Comparison of ENCODE assay signal across 8 cellular contexts in genomic region chr18:35756506-35757117, GRCh38.
A peak's percentile ranks its signal among the peaks of the same experiment; 100 is the strongest.
DNase-seq lines count a peak whose midpoint lies in the region; ATAC-seq and TF ChIP-seq lines count a peak whose summit lies in the region.

No MANE protein-coding gene starts in this region.

- H3K27ac Mint-ChIP-seq in activated CD4-positive, alpha-beta T cell treated with anti-CD3 and anti-CD28 coated beads, Interleukin-2, amount 10 ng/mL, durations not matched to agents 7 days and 5 days: no peak overlapping the region
- no peak overlapping the region for H3K27ac Mint-ChIP-seq in effector memory CD8-positive, alpha-beta T cell
- no peak overlapping the region for H3K27ac Mint-ChIP-seq in stimulated activated memory B cell treated with anti-CD40 and anti-IgM and Interleukin-4, amounts not matched to agents 10 μg/mL and 1 μg/mL and 100 μg/mL, for 72 hours

- H2AFZ ChIP-seq in mesenchymal stem cell (ENCODE audit: low read depth, low read length): no peak overlapping the region

- no peaks in the 10 kb centered on the region for H3K9me3 Mint-ChIP-seq in activated CD4-positive, alpha-beta T cell treated with anti-CD3 and anti-CD28 coated beads, Interleukin-2, amount 10 ng/mL, durations not matched to agents 7 days and 5 days
- no peaks in the 10 kb centered on the region for H3K9me3 Mint-ChIP-seq in effector memory CD8-positive, alpha-beta T cell
- peaks cover 3% of the 10 kb centered on the region for H3K9me3 Mint-ChIP-seq in stimulated activated memory B cell treated with anti-CD40 and anti-IgM and Interleukin-4, amounts not matched to agents 10 μg/mL and 1 μg/mL and 100 μg/mL, for 72 hours

- no peaks in the 10 kb centered on the region for H3K4me1 Mint-ChIP-seq in activated CD4-positive, alpha-beta T cell treated with anti-CD3 and anti-CD28 coated beads, Interleukin-2, amount 10 ng/mL, durations not matched to agents 7 days and 5 days
- H3K4me1 Mint-ChIP-seq in effector memory CD8-positive, alpha-beta T cell (ENCODE audit: low read depth in 2 of 2): no peaks in the 10 kb centered on the region
- H3K4me1 Mint-ChIP-seq in stimulated activated memory B cell treated with anti-CD40 and anti-IgM and Interleukin-4, amounts not matched to agents 10 μg/mL and 1 μg/mL and 100 μg/mL, for 72 hours: peaks cover 4% of the 10 kb centered on the region

- H2AK5ac ChIP-seq in mesenchymal stem cell (ENCODE audit: low read length, severe bottlenecking): no peak overlapping the region

- TF ChIP-seq CTCF in GM12865 (IDR thresholded peaks at IDR 0.05; ENCODE audit: insufficient read depth, low read depth, low read length, missing control alignments): peak; percentile 57

- ATAC-seq in HG03175 (IDR thresholded peaks at IDR 0.05; ENCODE audit: unreplicated experiment) (peak; percentile 76), GM21423 (IDR thresholded peaks at IDR 0.05; ENCODE audit: unreplicated experiment) (no peak)
- peak; percentile 54 for ATAC-seq in effector memory CD8-positive, alpha-beta T cell (replicated peaks)
- ATAC-seq in stimulated activated memory B cell treated with anti-CD40 and anti-IgM and Interleukin-4, amounts not matched to agents 10 μg/mL and 1 μg/mL and 100 μg/mL, for 72 hours: peak; percentile 65

- H3K27ac ChIP-seq in mesenchymal stem cell (ENCODE audit: low read length, poor library complexity, severe bottlenecking): no peak overlapping the region

- no peak overlapping the region for H2BK12ac ChIP-seq in mesenchymal stem cell (ENCODE audit: low read length in 2 of 2)

- H3K4me3 ChIP-seq in GM12865 (ENCODE audit: low read depth, low read length) (no peak overlapping the region), mesenchymal stem cell (ENCODE audit: insufficient read depth in 1 of 2, low read depth in 1 of 2, low read length in 2 of 2) (no peak overlapping the region)

- H2BK15ac ChIP-seq in mesenchymal stem cell (ENCODE audit: low read depth, poor library complexity, severe bottlenecking): no peak overlapping the region

- no peak overlapping the region for H3K23ac ChIP-seq in mesenchymal stem cell (ENCODE audit: low read length in 2 of 2)

- 2% methylated on average over 4 of the region's 5 CpGs for WGBS in mesenchymal stem cell

- H3K4me2 ChIP-seq in mesenchymal stem cell (ENCODE audit: low read length, poor library complexity, severe bottlenecking): no peak overlapping the region

- no peaks in the 10 kb centered on the region for H3K9me3 ChIP-seq in mesenchymal stem cell (ENCODE audit: control insufficient read depth, low read length)

- DNase-seq in GM12865 (ENCODE audit: low read depth) (peak; percentile 66), NCI-H460 (ENCODE audit: extremely low read depth, low read depth) (peak; percentile 52), mesenchymal stem cell (peak; percentile 64)
- peak; percentile 78 for DNase-seq in activated CD4-positive, alpha-beta T cell treated with anti-CD3 and anti-CD28 coated beads, Interleukin-2, amount 10 ng/mL, durations not matched to agents 7 days and 5 days
- peak; percentile 42 to 49 (median 45) for DNase-seq in effector memory CD8-positive, alpha-beta T cell

- H2BK120ac ChIP-seq in mesenchymal stem cell (ENCODE audit: low read depth, low read length): no peak overlapping the region

- H4K8ac ChIP-seq in mesenchymal stem cell (ENCODE audit: low read length): no peak overlapping the region

- H3K4ac ChIP-seq in mesenchymal stem cell (ENCODE audit: low read depth in 1 of 2, low read length in 2 of 2): no peak overlapping the region

- H3K36me3 Mint-ChIP-seq in activated CD4-positive, alpha-beta T cell treated with anti-CD3 and anti-CD28 coated beads, Interleukin-2, amount 10 ng/mL, durations not matched to agents 7 days and 5 days (ENCODE audit: low read depth): no peaks in the 10 kb centered on the region
- H3K36me3 Mint-ChIP-seq in effector memory CD8-positive, alpha-beta T cell (ENCODE audit: insufficient read depth): no peaks in the 10 kb centered on the region
- no peaks in the 10 kb centered on the region for H3K36me3 Mint-ChIP-seq in stimulated activated memory B cell treated with anti-CD40 and anti-IgM and Interleukin-4, amounts not matched to agents 10 μg/mL and 1 μg/mL and 100 μg/mL, for 72 hours

- H2BK5ac ChIP-seq in mesenchymal stem cell (ENCODE audit: low read depth, low read length, poor library complexity, severe bottlenecking): no peak overlapping the region

- no peaks in the 10 kb centered on the region for H3K36me3 ChIP-seq in mesenchymal stem cell (ENCODE audit: control insufficient read depth in 1 of 2, insufficient read depth in 2 of 2, low read depth in 1 of 2, low read length in 2 of 2)

- H3K79me1 ChIP-seq in mesenchymal stem cell (replicated peaks; ENCODE audit: low read length, poor library complexity, severe bottlenecking): no peaks in the 10 kb centered on the region

- H3K18ac ChIP-seq in mesenchymal stem cell (ENCODE audit: low read depth in 1 of 2, low read length in 2 of 2): no peak overlapping the region

- CTCF ChIA-PET in activated CD4-positive, alpha-beta T cell treated with anti-CD3 and anti-CD28 coated beads, Interleukin-2, amount 10 ng/mL, durations not matched to agents 7 days and 5 days (lab: Charles Lee): interaction anchor here (0.6 to 1.4 kb wide), 3 partner anchors 11 to 528 kb away, joined by 3 to 5 read pairs (median 3); no protein-coding TSS in a partner anchor

- POLR2A ChIA-PET in activated CD4-positive, alpha-beta T cell treated with anti-CD3 and anti-CD28 coated beads, Interleukin-2, amount 10 ng/mL, durations not matched to agents 7 days and 5 days (lab: Charles Lee): no interaction called here

- peaks cover 16% of the 10 kb centered on the region for H3K27me3 Mint-ChIP-seq in activated CD4-positive, alpha-beta T cell treated with anti-CD3 and anti-CD28 coated beads, Interleukin-2, amount 10 ng/mL, durations not matched to agents 7 days and 5 days
- peaks cover 42 to 67% of the 10 kb centered on the region in 2 donors for H3K27me3 Mint-ChIP-seq in effector memory CD8-positive, alpha-beta T cell
- peaks cover 23% of the 10 kb centered on the region for H3K27me3 Mint-ChIP-seq in stimulated activated memory B cell treated with anti-CD40 and anti-IgM and Interleukin-4, amounts not matched to agents 10 μg/mL and 1 μg/mL and 100 μg/mL, for 72 hours

- no peaks in the 10 kb centered on the region for H3K4me1 ChIP-seq in mesenchymal stem cell (ENCODE audit: control insufficient read depth, insufficient read depth, low read depth, low read length)

- H3K27me3 ChIP-seq in mesenchymal stem cell (ENCODE audit: control insufficient read depth in 1 of 2, insufficient read depth in 1 of 2, low read length in 2 of 2): peaks cover 29 to 32% of the 10 kb centered on the region in 2 experiments

- H3K9ac ChIP-seq in mesenchymal stem cell (ENCODE audit: low read length): no peak overlapping the region

- no peak overlapping the region for H4K91ac ChIP-seq in mesenchymal stem cell (ENCODE audit: low read length)

- H3K4me3 Mint-ChIP-seq in activated CD4-positive, alpha-beta T cell treated with anti-CD3 and anti-CD28 coated beads, Interleukin-2, amount 10 ng/mL, durations not matched to agents 7 days and 5 days: no peak overlapping the region
- H3K4me3 Mint-ChIP-seq in effector memory CD8-positive, alpha-beta T cell: no peak overlapping the region
- H3K4me3 Mint-ChIP-seq in stimulated activated memory B cell treated with anti-CD40 and anti-IgM and Interleukin-4, amounts not matched to agents 10 μg/mL and 1 μg/mL and 100 μg/mL, for 72 hours: no peak overlapping the region

- H3K14ac ChIP-seq in mesenchymal stem cell (ENCODE audit: low read length in 2 of 2): no peak overlapping the region
